ENCODE assay signal across 1 cellular context in the genomic region with DNA sequence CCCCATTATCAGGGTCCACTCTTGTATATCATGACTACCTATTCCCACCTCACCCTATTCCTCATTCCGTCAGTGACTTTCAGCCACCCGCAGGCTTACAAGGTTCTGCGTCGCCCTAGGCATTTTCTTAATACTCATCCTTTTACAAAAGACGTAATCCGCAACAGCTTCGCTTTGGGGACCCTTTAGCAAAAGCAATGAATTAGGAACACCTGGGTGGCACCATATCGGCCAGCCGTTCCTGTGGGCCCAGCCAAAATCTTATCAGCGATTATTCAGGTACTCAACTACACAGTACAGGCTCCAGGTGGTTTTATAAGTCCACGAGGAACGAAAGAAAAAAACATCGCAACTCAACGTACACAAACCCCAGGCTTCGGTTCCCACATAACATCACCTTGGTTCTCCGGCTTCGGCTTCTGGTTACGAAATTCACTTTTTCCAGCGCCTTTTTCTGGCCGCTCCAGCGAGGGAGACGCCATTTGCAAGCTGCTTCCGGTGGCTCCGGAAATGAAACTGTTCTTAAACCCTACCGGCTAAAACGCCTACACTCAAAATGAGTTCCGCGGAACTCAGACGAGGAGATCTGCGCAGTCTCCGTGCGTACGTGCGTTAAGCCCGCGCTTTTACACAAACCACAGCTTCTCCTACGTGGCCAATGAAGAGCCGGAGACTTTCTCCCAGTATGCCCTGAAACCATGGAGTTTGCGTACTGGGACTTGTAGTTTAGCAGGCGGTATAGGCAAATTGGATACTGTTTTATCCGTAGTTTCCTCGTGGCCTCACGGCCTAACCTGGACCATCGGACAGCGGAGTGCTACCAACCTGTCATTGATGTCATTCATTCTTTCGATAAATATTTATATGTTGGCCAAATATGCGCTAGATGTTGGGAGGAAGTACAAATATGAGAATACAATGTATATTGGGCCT.
TF ChIP-seq lines count a peak whose summit lies in the region.

A gene (minus strand): TSS at position 494 of the 933 bp plus-strand sequence. CDS start 12 bp downstream, at position 482.

TF ChIP-seq in HepG2, 621 proteins besides CTCF, POLR2A, EP300 and RAD21 (continued from another document and continues in another):
- TF ChIP-seq, protein P1, sequence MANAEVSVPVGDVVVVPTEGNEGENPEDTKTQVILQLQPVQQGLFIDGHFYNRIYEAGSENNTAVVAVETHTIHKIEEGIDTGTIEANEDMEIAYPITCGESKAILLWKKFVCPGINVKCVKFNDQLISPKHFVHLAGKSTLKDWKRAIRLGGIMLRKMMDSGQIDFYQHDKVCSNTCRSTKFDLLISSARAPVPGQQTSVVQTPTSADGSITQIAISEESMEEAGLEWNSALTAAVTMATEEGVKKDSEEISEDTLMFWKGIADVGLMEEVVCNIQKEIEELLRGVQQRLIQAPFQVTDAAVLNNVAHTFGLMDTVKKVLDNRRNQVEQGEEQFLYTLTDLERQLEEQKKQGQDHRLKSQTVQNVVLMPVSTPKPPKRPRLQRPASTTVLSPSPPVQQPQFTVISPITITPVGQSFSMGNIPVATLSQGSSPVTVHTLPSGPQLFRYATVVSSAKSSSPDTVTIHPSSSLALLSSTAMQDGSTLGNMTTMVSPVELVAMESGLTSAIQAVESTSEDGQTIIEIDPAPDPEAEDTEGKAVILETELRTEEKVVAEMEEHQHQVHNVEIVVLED (CRISPR knock-in tag; IDR thresholded peaks at IDR 0.05; ENCODE audit: borderline replicate concordance), result peak; percentile 98
- TF ChIP-seq FOSL2 (CRISPR knock-in tag; IDR thresholded peaks at IDR 0.05), result peak; percentile 51
- TF ChIP-seq, protein P2, sequence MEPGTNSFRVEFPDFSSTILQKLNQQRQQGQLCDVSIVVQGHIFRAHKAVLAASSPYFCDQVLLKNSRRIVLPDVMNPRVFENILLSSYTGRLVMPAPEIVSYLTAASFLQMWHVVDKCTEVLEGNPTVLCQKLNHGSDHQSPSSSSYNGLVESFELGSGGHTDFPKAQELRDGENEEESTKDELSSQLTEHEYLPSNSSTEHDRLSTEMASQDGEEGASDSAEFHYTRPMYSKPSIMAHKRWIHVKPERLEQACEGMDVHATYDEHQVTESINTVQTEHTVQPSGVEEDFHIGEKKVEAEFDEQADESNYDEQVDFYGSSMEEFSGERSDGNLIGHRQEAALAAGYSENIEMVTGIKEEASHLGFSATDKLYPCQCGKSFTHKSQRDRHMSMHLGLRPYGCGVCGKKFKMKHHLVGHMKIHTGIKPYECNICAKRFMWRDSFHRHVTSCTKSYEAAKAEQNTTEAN (CRISPR knock-in tag; conservative IDR thresholded peaks at IDR 0.05), result no peak
- no peak for TF ChIP-seq HNF4G (IDR thresholded peaks at IDR 0.05; ENCODE audit: borderline replicate concordance, low read depth, low read length)
- no peak for TF ChIP-seq HNF4G (CRISPR knock-in tag; IDR thresholded peaks at IDR 0.05; ENCODE audit: borderline replicate concordance, low read depth)
- no peak for TF ChIP-seq SMAD1 (CRISPR knock-in tag; IDR thresholded peaks at IDR 0.05; ENCODE audit: borderline replicate concordance, low read depth)
- TF ChIP-seq ZMAT3 (CRISPR knock-in tag; conservative IDR thresholded peaks at IDR 0.05), result peak; percentile 84
- TF ChIP-seq ZNF530 (CRISPR knock-in tag; IDR thresholded peaks at IDR 0.05; ENCODE audit: low read depth), result 0 out of 2 replicates have a peak, but pooled peaks have one; percentile 78
- no peak for TF ChIP-seq ZNF383 (CRISPR knock-in tag; IDR thresholded peaks at IDR 0.05; ENCODE audit: borderline replicate concordance)
- TF ChIP-seq FOXM1 (CRISPR knock-in tag; IDR thresholded peaks at IDR 0.05), result no peak; the same call in 1 of the 2 replicates
- TF ChIP-seq, protein P3, sequence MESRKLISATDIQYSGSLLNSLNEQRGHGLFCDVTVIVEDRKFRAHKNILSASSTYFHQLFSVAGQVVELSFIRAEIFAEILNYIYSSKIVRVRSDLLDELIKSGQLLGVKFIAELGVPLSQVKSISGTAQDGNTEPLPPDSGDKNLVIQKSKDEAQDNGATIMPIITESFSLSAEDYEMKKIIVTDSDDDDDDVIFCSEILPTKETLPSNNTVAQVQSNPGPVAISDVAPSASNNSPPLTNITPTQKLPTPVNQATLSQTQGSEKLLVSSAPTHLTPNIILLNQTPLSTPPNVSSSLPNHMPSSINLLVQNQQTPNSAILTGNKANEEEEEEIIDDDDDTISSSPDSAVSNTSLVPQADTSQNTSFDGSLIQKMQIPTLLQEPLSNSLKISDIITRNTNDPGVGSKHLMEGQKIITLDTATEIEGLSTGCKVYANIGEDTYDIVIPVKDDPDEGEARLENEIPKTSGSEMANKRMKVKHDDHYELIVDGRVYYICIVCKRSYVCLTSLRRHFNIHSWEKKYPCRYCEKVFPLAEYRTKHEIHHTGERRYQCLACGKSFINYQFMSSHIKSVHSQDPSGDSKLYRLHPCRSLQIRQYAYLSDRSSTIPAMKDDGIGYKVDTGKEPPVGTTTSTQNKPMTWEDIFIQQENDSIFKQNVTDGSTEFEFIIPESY (CRISPR knock-in tag; IDR thresholded peaks at IDR 0.05), result peak; percentile 52; the same call in 1 of the 2 replicates
- no peak for TF ChIP-seq ZSCAN30 (CRISPR knock-in tag; IDR thresholded peaks at IDR 0.05)
- TF ChIP-seq IKZF1 (IDR thresholded peaks at IDR 0.05), result no peak
- TF ChIP-seq TRIM24 (CRISPR knock-in tag; IDR thresholded peaks at IDR 0.05), result no peak
- TF ChIP-seq ZNF34 (CRISPR knock-in tag; IDR thresholded peaks at IDR 0.05; ENCODE audit: borderline replicate concordance), result 0 out of 2 replicates have a peak, but pooled peaks have one; percentile 30
- TF ChIP-seq ZNF678 (CRISPR knock-in tag; IDR thresholded peaks at IDR 0.05), result 0 out of 2 replicates have a peak, but pooled peaks have one; percentile 48
- TF ChIP-seq, protein P4, sequence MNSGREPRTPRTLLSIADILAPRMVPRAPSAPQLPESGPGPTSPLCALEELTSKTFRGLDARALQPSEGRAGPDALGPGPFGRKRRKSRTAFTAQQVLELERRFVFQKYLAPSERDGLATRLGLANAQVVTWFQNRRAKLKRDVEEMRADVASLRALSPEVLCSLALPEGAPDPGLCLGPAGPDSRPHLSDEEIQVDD (CRISPR knock-in tag; IDR thresholded peaks at IDR 0.05; ENCODE audit: borderline replicate concordance), result peak; percentile 62; the same call in 1 of the 2 replicates
- TF ChIP-seq, protein P5, sequence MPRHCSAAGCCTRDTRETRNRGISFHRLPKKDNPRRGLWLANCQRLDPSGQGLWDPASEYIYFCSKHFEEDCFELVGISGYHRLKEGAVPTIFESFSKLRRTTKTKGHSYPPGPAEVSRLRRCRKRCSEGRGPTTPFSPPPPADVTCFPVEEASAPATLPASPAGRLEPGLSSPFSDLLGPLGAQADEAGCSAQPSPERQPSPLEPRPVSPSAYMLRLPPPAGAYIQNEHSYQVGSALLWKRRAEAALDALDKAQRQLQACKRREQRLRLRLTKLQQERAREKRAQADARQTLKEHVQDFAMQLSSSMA (CRISPR knock-in tag; IDR thresholded peaks at IDR 0.05), result peak; percentile 87; the same call in 1 of the 2 replicates
- peak; percentile 69 for TF ChIP-seq CREB1 (IDR thresholded peaks at IDR 0.05)
- peak; percentile 94 for TF ChIP-seq CREB1 (CRISPR knock-in tag; IDR thresholded peaks at IDR 0.05)
- TF ChIP-seq, protein P6, sequence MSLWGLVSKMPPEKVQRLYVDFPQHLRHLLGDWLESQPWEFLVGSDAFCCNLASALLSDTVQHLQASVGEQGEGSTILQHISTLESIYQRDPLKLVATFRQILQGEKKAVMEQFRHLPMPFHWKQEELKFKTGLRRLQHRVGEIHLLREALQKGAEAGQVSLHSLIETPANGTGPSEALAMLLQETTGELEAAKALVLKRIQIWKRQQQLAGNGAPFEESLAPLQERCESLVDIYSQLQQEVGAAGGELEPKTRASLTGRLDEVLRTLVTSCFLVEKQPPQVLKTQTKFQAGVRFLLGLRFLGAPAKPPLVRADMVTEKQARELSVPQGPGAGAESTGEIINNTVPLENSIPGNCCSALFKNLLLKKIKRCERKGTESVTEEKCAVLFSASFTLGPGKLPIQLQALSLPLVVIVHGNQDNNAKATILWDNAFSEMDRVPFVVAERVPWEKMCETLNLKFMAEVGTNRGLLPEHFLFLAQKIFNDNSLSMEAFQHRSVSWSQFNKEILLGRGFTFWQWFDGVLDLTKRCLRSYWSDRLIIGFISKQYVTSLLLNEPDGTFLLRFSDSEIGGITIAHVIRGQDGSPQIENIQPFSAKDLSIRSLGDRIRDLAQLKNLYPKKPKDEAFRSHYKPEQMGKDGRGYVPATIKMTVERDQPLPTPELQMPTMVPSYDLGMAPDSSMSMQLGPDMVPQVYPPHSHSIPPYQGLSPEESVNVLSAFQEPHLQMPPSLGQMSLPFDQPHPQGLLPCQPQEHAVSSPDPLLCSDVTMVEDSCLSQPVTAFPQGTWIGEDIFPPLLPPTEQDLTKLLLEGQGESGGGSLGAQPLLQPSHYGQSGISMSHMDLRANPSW (CRISPR knock-in tag; IDR thresholded peaks at IDR 0.05; ENCODE audit: borderline replicate concordance), result peak; percentile 29; the same call in 1 of the 2 replicates
- TF ChIP-seq ZNF75D (CRISPR knock-in tag; IDR thresholded peaks at IDR 0.05; ENCODE audit: borderline replicate concordance), result no peak
- no peak for TF ChIP-seq ZNF841 (CRISPR knock-in tag; IDR thresholded peaks at IDR 0.05; ENCODE audit: borderline replicate concordance)
- TF ChIP-seq, protein P7, sequence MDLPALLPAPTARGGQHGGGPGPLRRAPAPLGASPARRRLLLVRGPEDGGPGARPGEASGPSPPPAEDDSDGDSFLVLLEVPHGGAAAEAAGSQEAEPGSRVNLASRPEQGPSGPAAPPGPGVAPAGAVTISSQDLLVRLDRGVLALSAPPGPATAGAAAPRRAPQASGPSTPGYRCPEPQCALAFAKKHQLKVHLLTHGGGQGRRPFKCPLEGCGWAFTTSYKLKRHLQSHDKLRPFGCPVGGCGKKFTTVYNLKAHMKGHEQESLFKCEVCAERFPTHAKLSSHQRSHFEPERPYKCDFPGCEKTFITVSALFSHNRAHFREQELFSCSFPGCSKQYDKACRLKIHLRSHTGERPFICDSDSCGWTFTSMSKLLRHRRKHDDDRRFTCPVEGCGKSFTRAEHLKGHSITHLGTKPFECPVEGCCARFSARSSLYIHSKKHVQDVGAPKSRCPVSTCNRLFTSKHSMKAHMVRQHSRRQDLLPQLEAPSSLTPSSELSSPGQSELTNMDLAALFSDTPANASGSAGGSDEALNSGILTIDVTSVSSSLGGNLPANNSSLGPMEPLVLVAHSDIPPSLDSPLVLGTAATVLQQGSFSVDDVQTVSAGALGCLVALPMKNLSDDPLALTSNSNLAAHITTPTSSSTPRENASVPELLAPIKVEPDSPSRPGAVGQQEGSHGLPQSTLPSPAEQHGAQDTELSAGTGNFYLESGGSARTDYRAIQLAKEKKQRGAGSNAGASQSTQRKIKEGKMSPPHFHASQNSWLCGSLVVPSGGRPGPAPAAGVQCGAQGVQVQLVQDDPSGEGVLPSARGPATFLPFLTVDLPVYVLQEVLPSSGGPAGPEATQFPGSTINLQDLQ (CRISPR knock-in tag; IDR thresholded peaks at IDR 0.05), result 0 out of 2 replicates have a peak, but pooled peaks have one; percentile 86
- TF ChIP-seq, protein P8, sequence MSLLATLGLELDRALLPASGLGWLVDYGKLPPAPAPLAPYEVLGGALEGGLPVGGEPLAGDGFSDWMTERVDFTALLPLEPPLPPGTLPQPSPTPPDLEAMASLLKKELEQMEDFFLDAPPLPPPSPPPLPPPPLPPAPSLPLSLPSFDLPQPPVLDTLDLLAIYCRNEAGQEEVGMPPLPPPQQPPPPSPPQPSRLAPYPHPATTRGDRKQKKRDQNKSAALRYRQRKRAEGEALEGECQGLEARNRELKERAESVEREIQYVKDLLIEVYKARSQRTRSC (CRISPR knock-in tag; IDR thresholded peaks at IDR 0.05; ENCODE audit: low read depth), result no peak
- TF ChIP-seq RFX5 (IDR thresholded peaks at IDR 0.05; ENCODE audit: low read depth, low read length), result no peak
- TF ChIP-seq ZFP90 (CRISPR knock-in tag; IDR thresholded peaks at IDR 0.05; ENCODE audit: borderline replicate concordance), result peak; percentile 76; the same call in 1 of the 2 replicates
- TF ChIP-seq, protein P9, sequence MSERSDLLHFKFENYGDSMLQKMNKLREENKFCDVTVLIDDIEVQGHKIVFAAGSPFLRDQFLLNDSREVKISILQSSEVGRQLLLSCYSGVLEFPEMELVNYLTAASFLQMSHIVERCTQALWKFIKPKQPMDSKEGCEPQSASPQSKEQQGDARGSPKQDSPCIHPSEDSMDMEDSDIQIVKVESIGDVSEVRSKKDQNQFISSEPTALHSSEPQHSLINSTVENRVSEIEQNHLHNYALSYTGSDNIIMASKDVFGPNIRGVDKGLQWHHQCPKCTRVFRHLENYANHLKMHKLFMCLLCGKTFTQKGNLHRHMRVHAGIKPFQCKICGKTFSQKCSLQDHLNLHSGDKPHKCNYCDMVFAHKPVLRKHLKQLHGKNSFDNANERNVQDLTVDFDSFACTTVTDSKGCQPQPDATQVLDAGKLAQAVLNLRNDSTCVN (CRISPR knock-in tag; IDR thresholded peaks at IDR 0.05; ENCODE audit: borderline replicate concordance), result 0 out of 2 replicates have a peak, but pooled peaks have one; percentile 26
- TF ChIP-seq GATA4 (IDR thresholded peaks at IDR 0.05; ENCODE audit: borderline replicate concordance, low read depth), result peak; percentile 48; the same call in 1 of the 2 replicates
- TF ChIP-seq NFRKB (IDR thresholded peaks at IDR 0.05), result no peak; the same call in 1 of the 2 replicates
- TF ChIP-seq ZNF382 (CRISPR knock-in tag; IDR thresholded peaks at IDR 0.05; ENCODE audit: borderline replicate concordance), result no peak
- TF ChIP-seq SMAD9 (CRISPR knock-in tag; IDR thresholded peaks at IDR 0.05), result peak; percentile 22; the same call in 1 of the 2 replicates
- TF ChIP-seq, protein P10, sequence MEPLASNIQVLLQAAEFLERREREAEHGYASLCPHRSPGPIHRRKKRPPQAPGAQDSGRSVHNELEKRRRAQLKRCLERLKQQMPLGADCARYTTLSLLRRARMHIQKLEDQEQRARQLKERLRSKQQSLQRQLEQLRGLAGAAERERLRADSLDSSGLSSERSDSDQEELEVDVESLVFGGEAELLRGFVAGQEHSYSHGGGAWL (CRISPR knock-in tag; IDR thresholded peaks at IDR 0.05), result peak; percentile 59; the same call in 1 of the 2 replicates
- TF ChIP-seq, protein P11, sequence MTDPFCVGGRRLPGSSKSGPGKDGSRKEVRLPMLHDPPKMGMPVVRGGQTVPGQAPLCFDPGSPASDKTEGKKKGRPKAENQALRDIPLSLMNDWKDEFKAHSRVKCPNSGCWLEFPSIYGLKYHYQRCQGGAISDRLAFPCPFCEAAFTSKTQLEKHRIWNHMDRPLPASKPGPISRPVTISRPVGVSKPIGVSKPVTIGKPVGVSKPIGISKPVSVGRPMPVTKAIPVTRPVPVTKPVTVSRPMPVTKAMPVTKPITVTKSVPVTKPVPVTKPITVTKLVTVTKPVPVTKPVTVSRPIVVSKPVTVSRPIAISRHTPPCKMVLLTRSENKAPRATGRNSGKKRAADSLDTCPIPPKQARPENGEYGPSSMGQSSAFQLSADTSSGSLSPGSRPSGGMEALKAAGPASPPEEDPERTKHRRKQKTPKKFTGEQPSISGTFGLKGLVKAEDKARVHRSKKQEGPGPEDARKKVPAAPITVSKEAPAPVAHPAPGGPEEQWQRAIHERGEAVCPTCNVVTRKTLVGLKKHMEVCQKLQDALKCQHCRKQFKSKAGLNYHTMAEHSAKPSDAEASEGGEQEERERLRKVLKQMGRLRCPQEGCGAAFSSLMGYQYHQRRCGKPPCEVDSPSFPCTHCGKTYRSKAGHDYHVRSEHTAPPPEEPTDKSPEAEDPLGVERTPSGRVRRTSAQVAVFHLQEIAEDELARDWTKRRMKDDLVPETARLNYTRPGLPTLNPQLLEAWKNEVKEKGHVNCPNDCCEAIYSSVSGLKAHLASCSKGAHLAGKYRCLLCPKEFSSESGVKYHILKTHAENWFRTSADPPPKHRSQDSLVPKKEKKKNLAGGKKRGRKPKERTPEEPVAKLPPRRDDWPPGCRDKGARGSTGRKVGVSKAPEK (CRISPR knock-in tag; IDR thresholded peaks at IDR 0.05; ENCODE audit: borderline replicate concordance), result peak; percentile 49; the same call in 1 of the 2 replicates
- TF ChIP-seq KLF9 (CRISPR knock-in tag; IDR thresholded peaks at IDR 0.05; ENCODE audit: low read depth), result peak; percentile 93
- TF ChIP-seq ZNF543 (CRISPR knock-in tag; IDR thresholded peaks at IDR 0.05), result no peak
- peak; percentile 44; the same call in 1 of the 2 replicates for TF ChIP-seq ZNF703 (CRISPR knock-in tag; IDR thresholded peaks at IDR 0.05; ENCODE audit: borderline replicate concordance)
